Comparison of ENCODE assay signal across 2 cellular contexts in genomic region chr2:177883177-177883576, GRCh38.
TF ChIP-seq lines count a peak whose summit lies in the region.

No MANE protein-coding gene starts in this region.

TF ChIP-seq in IMR-90, 13 proteins besides CTCF, POLR2A, EP300 and RAD21:
- peak; percentile 37 for TF ChIP-seq MAFK (IDR thresholded peaks at IDR 0.05; ENCODE audit: low read depth, low read length)
- TF ChIP-seq MXI1 (IDR thresholded peaks at IDR 0.05; ENCODE audit: borderline replicate concordance, low read depth, low read length), result no peak

TF ChIP-seq in HepG2, 621 proteins besides CTCF, POLR2A, EP300 and RAD21:
- TF ChIP-seq MAFK (conservative IDR thresholded peaks at IDR 0.05 in 1 of 2, IDR thresholded peaks at IDR 0.05 in 1 of 2; ENCODE audit: low read length in 2 of 2) (peak; percentile 57 to 78), MAFF (IDR thresholded peaks at IDR 0.05; ENCODE audit: low read depth, low read length) (peak; percentile 39; the same call in 1 of the 2 replicates), ZNF850 (CRISPR knock-in tag; conservative IDR thresholded peaks at IDR 0.05) (no peak), ZBTB46 (CRISPR knock-in tag; IDR thresholded peaks at IDR 0.05; ENCODE audit: borderline replicate concordance) (no peak), ZNF225 (CRISPR knock-in tag; IDR thresholded peaks at IDR 0.05) (no peak), BORCS8-MEF2B (CRISPR knock-in tag; IDR thresholded peaks at IDR 0.05) (no peak), ATF6 (CRISPR knock-in tag; conservative IDR thresholded peaks at IDR 0.05) (no peak), MBD4 (IDR thresholded peaks at IDR 0.05; ENCODE audit: borderline replicate concordance, low read length) (no peak)
TF ChIP-seq in HepG2: peak in this region for 2.
